13 cellular contexts compared by ENCODE assay signal in the genomic region with DNA sequence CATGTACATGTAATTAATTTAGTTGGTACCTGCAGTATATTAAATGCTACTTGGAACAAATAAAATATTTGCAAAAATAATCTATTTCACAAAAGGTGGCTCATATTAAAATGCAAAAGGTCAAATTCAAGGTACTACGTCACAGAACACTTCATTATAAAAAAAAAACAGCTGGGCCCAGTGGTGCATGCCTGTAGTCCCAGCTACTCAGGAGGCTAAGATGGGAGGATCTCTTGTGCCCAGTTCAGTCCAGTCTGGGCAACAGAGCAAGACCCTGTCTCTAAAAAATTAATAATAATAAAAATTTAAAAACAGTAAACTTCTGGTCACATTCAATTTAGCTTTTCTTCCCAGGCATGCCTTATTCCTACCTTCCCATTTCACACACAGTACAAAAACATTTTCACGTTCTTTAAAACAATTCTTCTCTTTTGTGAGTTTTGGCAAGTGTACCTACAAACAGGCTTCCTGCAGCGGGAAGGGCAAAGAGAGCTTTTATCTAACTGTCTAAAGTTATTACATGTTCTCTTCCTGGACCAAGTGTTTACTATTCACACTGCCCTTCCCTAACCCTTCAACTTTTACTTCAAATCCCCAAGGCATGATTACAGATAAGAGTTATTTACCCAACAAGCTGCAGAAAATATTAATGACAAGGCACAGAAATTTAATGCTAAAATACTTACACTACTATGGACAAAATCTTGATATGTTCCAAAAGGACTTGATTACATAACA. TPM values are rescaled to one million over a fixed set of nuclear protein-coding genes. Genes with fewer than 3 reads are reported as not detected.
DNase-seq lines count a peak whose midpoint lies in the region; ATAC-seq and TF ChIP-seq lines count a peak whose summit lies in the region.
"Had no signal": no experiment of that assay in that cellular context is flagged by ENCODE, and none has a peak within 500 bp of the region (broad histone marks: within the 10 kb centered on the region; RNA-seq: fewer than 3 reads in every experiment).

No MANE protein-coding gene starts in this region.

- H3K4me3 ChIP-seq in gastroesophageal sphincter (no peak overlapping the region), mesenchymal stem cell (ENCODE audit: insufficient read depth in 1 of 2, low read depth in 1 of 2, low read length in 2 of 2) (no peak overlapping the region), suprapubic skin (no peak overlapping the region)
- H3K4me3 ChIP-seq: GM12878 had no signal

- no peak overlapping the region for H2AK5ac ChIP-seq in mesenchymal stem cell (ENCODE audit: low read length, severe bottlenecking)

- POLR2A ChIA-PET in WTC11 (lab: Charles Lee): interaction anchor here (0.6 kb wide), 1 partner anchor 99 kb away, joined by 3 read pairs; no protein-coding TSS in a partner anchor

- peak overlapping the region; percentile 39 for H3K27ac Mint-ChIP-seq in WTC11
- H3K27ac Mint-ChIP-seq: B cell had no signal

- H3K4me3 Mint-ChIP-seq in WTC11: no peak overlapping the region
- H3K4me3 Mint-ChIP-seq: B cell had no signal

- CTCF ChIA-PET in WTC11 (lab: Charles Lee): interaction anchor here (0.8 to 1.1 kb wide), 3 partner anchors 10 to 14 kb away, joined by 3 to 4 read pairs (median 3); partner anchors contain the start of gene BAZ2B

- no peak overlapping the region for H3K4ac ChIP-seq in mesenchymal stem cell (ENCODE audit: low read depth in 1 of 2, low read length in 2 of 2)

- no peak overlapping the region for H3K9ac ChIP-seq in mesenchymal stem cell (ENCODE audit: low read length)

- TF ChIP-seq POLR2A in gastroesophageal sphincter (IDR thresholded peaks at IDR 0.05) (no peak), suprapubic skin (IDR thresholded peaks at IDR 0.05) (no peak)

- H2AFZ ChIP-seq in mesenchymal stem cell (ENCODE audit: low read depth, low read length): no peak overlapping the region

- no peak overlapping the region for H4K91ac ChIP-seq in mesenchymal stem cell (ENCODE audit: low read length)

- H2BK5ac ChIP-seq in mesenchymal stem cell (ENCODE audit: low read depth, low read length, poor library complexity, severe bottlenecking): no peak overlapping the region

- H3K9me3 Mint-ChIP-seq in WTC11: no peaks in the 10 kb centered on the region

- H3K36me3 ChIP-seq in gastroesophageal sphincter (no peaks in the 10 kb centered on the region), mesenchymal stem cell (ENCODE audit: control insufficient read depth in 1 of 2, insufficient read depth in 2 of 2, low read depth in 1 of 2, low read length in 2 of 2) (no peaks in the 10 kb centered on the region), suprapubic skin (no peaks in the 10 kb centered on the region)

- no peak overlapping the region for H2BK12ac ChIP-seq in mesenchymal stem cell (ENCODE audit: low read length in 2 of 2)

- H3K27ac ChIP-seq in gastroesophageal sphincter: peak overlapping the region in 3 of 4 donors; percentile 39 to 57 (median 39)
- H3K27ac ChIP-seq in mesenchymal stem cell (ENCODE audit: low read length, poor library complexity, severe bottlenecking): no peak overlapping the region
- H3K27ac ChIP-seq in suprapubic skin: peak overlapping the region; percentile 52
- H3K27ac ChIP-seq: HL-60 had no signal

- peaks cover 0 to 68% (median 17%) of the 10 kb centered on the region in 3 donors for H3K4me1 ChIP-seq in gastroesophageal sphincter
- peaks cover 2% of the 10 kb centered on the region for H3K4me1 ChIP-seq in mesenchymal stem cell (ENCODE audit: control insufficient read depth, insufficient read depth, low read depth, low read length)
- H3K4me1 ChIP-seq in suprapubic skin: peaks cover 32% of the 10 kb centered on the region

- H3K9me3 ChIP-seq in gastroesophageal sphincter (no peaks in the 10 kb centered on the region), mesenchymal stem cell (ENCODE audit: control insufficient read depth, low read length) (no peaks in the 10 kb centered on the region), suprapubic skin (no peaks in the 10 kb centered on the region)

- H3K4me2 ChIP-seq in mesenchymal stem cell (ENCODE audit: low read length, poor library complexity, severe bottlenecking): no peak overlapping the region

- peaks cover 51% of the 10 kb centered on the region for H3K4me1 Mint-ChIP-seq in WTC11

- H3K27me3 Mint-ChIP-seq in WTC11 (ENCODE audit: low read depth): no peaks in the 10 kb centered on the region
- H3K27me3 Mint-ChIP-seq: B cell had no signal

- no peak for ATAC-seq in WTC11
- ATAC-seq in gastroesophageal sphincter: no peak
- ATAC-seq: GM12878 had no signal

- no peaks in the 10 kb centered on the region for H3K36me3 Mint-ChIP-seq in WTC11

- H2BK120ac ChIP-seq in mesenchymal stem cell (ENCODE audit: low read depth, low read length): no peak overlapping the region

- H3K79me1 ChIP-seq in mesenchymal stem cell (replicated peaks; ENCODE audit: low read length, poor library complexity, severe bottlenecking): peaks cover 4% of the 10 kb centered on the region

- H4K8ac ChIP-seq in mesenchymal stem cell (ENCODE audit: low read length): no peak overlapping the region

- TF ChIP-seq EP300 in gastroesophageal sphincter (IDR thresholded peaks at IDR 0.05): no peak
- TF ChIP-seq EP300 in suprapubic skin (IDR thresholded peaks at IDR 0.05): no peak

- no peak overlapping the region for H3K18ac ChIP-seq in mesenchymal stem cell (ENCODE audit: low read depth in 1 of 2, low read length in 2 of 2)

- WGBS in gastroesophageal sphincter (ENCODE audit: low coverage in 1 of 2), 2 donors: 9 to 20% methylated on average over 3 of the region's 3 CpGs
- WGBS in mesenchymal stem cell: 37% methylated on average over 3 of the region's 3 CpGs
- 10% methylated on average over 3 of the region's 3 CpGs for WGBS in suprapubic skin

- no peak overlapping the region for H3K14ac ChIP-seq in mesenchymal stem cell (ENCODE audit: low read length in 2 of 2)

- no peak overlapping the region for H3K23ac ChIP-seq in mesenchymal stem cell (ENCODE audit: low read length in 2 of 2)

- TF ChIP-seq CTCF in WTC11 (IDR thresholded peaks at IDR 0.05) (no peak), gastroesophageal sphincter (IDR thresholded peaks at IDR 0.05) (no peak), suprapubic skin (IDR thresholded peaks at IDR 0.05) (no peak)

- no peak for DNase-seq in WTC11 (ENCODE audit: low spot score)
- peak; percentile 11 for DNase-seq in mesenchymal stem cell
- DNase-seq in suprapubic skin (ENCODE audit: low spot score in 2 of 2): no peak
- no peak for DNase-seq in NCI-H524 (lab: John Stamatoyannopoulos, UW)
- DNase-seq in anterior cingulate cortex (lab: John Stamatoyannopoulos, UW): no peak
- DNase-seq in activated gamma-delta T cell treated with Interleukin-2 at 50 U/mL for 16 hours: no peak
- no peak for DNase-seq in KG1 (lab: John Stamatoyannopoulos, UW)
- DNase-seq: activated CD4-positive, CD25-positive, alpha-beta regulatory T cell treated with anti-CD3 and anti-CD28 coated beads, Interleukin-2, amount 50 U/mL, for 72 hours; DMS79 had no signal

- no peaks in the 10 kb centered on the region for H3K27me3 ChIP-seq in gastroesophageal sphincter
- no peaks in the 10 kb centered on the region for H3K27me3 ChIP-seq in mesenchymal stem cell (ENCODE audit: control insufficient read depth in 1 of 2, insufficient read depth in 1 of 2, low read length in 2 of 2)
- no peaks in the 10 kb centered on the region for H3K27me3 ChIP-seq in suprapubic skin

- no peak overlapping the region for H2BK15ac ChIP-seq in mesenchymal stem cell (ENCODE audit: low read depth, poor library complexity, severe bottlenecking)

TF ChIP-seq in WTC11, 78 proteins besides CTCF, POLR2A, EP300 and RAD21 (continues in another document):
- TF ChIP-seq HMGA2 (CRISPR knock-in tag; IDR thresholded peaks at IDR 0.05) (no peak), SOX15 (CRISPR knock-in tag; IDR thresholded peaks at IDR 0.05) (no peak), OVOL2 (CRISPR knock-in tag; IDR thresholded peaks at IDR 0.05; ENCODE audit: borderline replicate concordance) (no peak)
- TF ChIP-seq, protein P1, sequence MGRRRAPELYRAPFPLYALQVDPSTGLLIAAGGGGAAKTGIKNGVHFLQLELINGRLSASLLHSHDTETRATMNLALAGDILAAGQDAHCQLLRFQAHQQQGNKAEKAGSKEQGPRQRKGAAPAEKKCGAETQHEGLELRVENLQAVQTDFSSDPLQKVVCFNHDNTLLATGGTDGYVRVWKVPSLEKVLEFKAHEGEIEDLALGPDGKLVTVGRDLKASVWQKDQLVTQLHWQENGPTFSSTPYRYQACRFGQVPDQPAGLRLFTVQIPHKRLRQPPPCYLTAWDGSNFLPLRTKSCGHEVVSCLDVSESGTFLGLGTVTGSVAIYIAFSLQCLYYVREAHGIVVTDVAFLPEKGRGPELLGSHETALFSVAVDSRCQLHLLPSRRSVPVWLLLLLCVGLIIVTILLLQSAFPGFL (CRISPR knock-in tag; IDR thresholded peaks at IDR 0.05; ENCODE audit: borderline replicate concordance): no peak

RNA-seq across cellular contexts. Expression of gene BAZ2B, which starts 10.7 kb away (rescaled TPM):
- total RNA-seq in WTC11 (2021) (31.1 to 33.7 TPM (median 33.0 TPM) in 3 replicates), gastroesophageal sphincter (100 to 1,000 TPM in 2 of 4 donors, 10 to 100 TPM in 2; 77.9 to 198 (median 113) TPM), suprapubic skin (100 to 1,000 TPM in 1 of 4 donors, 10 to 100 TPM in 3; 61.7 to 185 (median 80.8) TPM)
- 20.0 TPM for polyA plus RNA-seq in mesenchymal stem cell (2013, experiment 1 of 2)
- polyA plus RNA-seq in mesenchymal stem cell (2013, experiment 2 of 2): 21.3 TPM
